In genomic region chr16:66167564-66168291, GRCh38 we compare ENCODE assay signal across 17 cellular contexts.
DNase-seq lines count a peak whose midpoint lies in the region; ATAC-seq and TF ChIP-seq lines count a peak whose summit lies in the region.
"Had no signal": no experiment of that assay in that cellular context is flagged by ENCODE, and none has a peak within 500 bp of the region (broad histone marks: within the 10 kb centered on the region; RNA-seq: fewer than 3 reads in every experiment).

No MANE protein-coding gene starts in this region.

- H3K18ac ChIP-seq in mesenchymal stem cell (ENCODE audit: low read depth in 1 of 2, low read length in 2 of 2), result peak overlapping the region in 1 of 2 experiments; percentile 37

- peak overlapping the region; percentile 27 for H4K8ac ChIP-seq in mesenchymal stem cell (ENCODE audit: low read length)

- peaks cover 3% of the 10 kb centered on the region for H3K9me3 ChIP-seq in mesenchymal stem cell (ENCODE audit: control insufficient read depth, low read length)
- H3K9me3 ChIP-seq: psoas muscle had no signal

- peak overlapping the region in 1 of 2 experiments; percentile 29 for H3K4ac ChIP-seq in mesenchymal stem cell (ENCODE audit: low read depth in 1 of 2, low read length in 2 of 2)

- no peaks in the 10 kb centered on the region for H3K79me1 ChIP-seq in mesenchymal stem cell (replicated peaks; ENCODE audit: low read length, poor library complexity, severe bottlenecking)

- no peak overlapping the region for H3K23ac ChIP-seq in mesenchymal stem cell (ENCODE audit: low read length in 2 of 2)

- no peak overlapping the region for H3K4me3 ChIP-seq in AG10803 (ENCODE audit: low read length)
- H3K4me3 ChIP-seq in coronary artery, result no peak overlapping the region
- H3K4me3 ChIP-seq in mesenchymal stem cell (ENCODE audit: insufficient read depth in 1 of 2, low read depth in 1 of 2, low read length in 2 of 2), result no peak overlapping the region
- H3K4me3 ChIP-seq: BLaER1 treated with 17β-estradiol and CSF1 and Interleukin-3, amounts not matched to agents 10 nM and 100 nM; heart left ventricle; psoas muscle had no signal

- TF ChIP-seq CTCF in AG10803 (conservative IDR thresholded peaks at IDR 0.05; ENCODE audit: low read length) (peak; percentile 46), coronary artery (IDR thresholded peaks at IDR 0.05) (no peak)

- no peak overlapping the region for H2AK5ac ChIP-seq in mesenchymal stem cell (ENCODE audit: low read length, severe bottlenecking)

- peak overlapping the region in 1 of 2 donors; percentile 49 for H3K27ac ChIP-seq in coronary artery
- H3K27ac ChIP-seq in mesenchymal stem cell (ENCODE audit: low read length, poor library complexity, severe bottlenecking), result no peak overlapping the region
- H3K27ac ChIP-seq: heart left ventricle, psoas muscle had no signal

- DNase-seq in AG10803 (ENCODE audit: low read depth) (no peak), M059J (ENCODE audit: low read depth) (peak; percentile 38), coronary artery (ENCODE audit: low spot score) (peak; percentile 71), mesenchymal stem cell (peak; percentile 67), NOMO-1 treated with DMSO at 0.1 percent for 48 hours (lab: John Stamatoyannopoulos, UW; ENCODE audit: unreplicated experiment) (no peak)
- DNase-seq in activated CD4-positive, alpha-beta T cell treated with anti-CD3 and anti-CD28 coated beads for 1 hour, result no peak
- no peak for DNase-seq in central memory CD4-positive, alpha-beta T cell
- DNase-seq: activated CD8-positive, alpha-beta memory T cell treated with anti-CD3 and anti-CD28 coated beads, Interleukin-2, amount 50 U/mL, for 4 hours; GF-D8; heart left ventricle; Karpas-422; psoas muscle; stimulated activated CD4-positive, alpha-beta T cell treated with anti-CD3 and anti-CD28 coated beads, Interleukin-4, amount 100 ng/mL, for 1 hour; stimulated activated naive CD8-positive, alpha-beta T cell treated with anti-CD3 and anti-CD28 coated beads, Interleukin-15, Interleukin-2, amounts not matched to agents 100 U/mL and 50 U/mL, for 24 hours; T1000 had no signal

- no peaks in the 10 kb centered on the region for H3K4me1 ChIP-seq in mesenchymal stem cell (ENCODE audit: control insufficient read depth, insufficient read depth, low read depth, low read length)
- H3K4me1 ChIP-seq: psoas muscle had no signal

- ATAC-seq in HG03439 (IDR thresholded peaks at IDR 0.05; ENCODE audit: unreplicated experiment), result no peak
- ATAC-seq: psoas muscle; stimulated activated naive CD8-positive, alpha-beta T cell treated with anti-CD3 and anti-CD28 coated beads, Interleukin-15, Interleukin-2, amounts not matched to agents 100 U/mL and 50 U/mL, for 24 hours had no signal

- H2BK12ac ChIP-seq in mesenchymal stem cell (ENCODE audit: low read length in 2 of 2), result peak overlapping the region in 1 of 2 experiments; percentile 89

- no peak overlapping the region for H2AFZ ChIP-seq in mesenchymal stem cell (ENCODE audit: low read depth, low read length)

- no peaks in the 10 kb centered on the region for H3K36me3 ChIP-seq in mesenchymal stem cell (ENCODE audit: control insufficient read depth in 1 of 2, insufficient read depth in 2 of 2, low read depth in 1 of 2, low read length in 2 of 2)
- H3K36me3 ChIP-seq: BLaER1 treated with 17β-estradiol and CSF1 and Interleukin-3, amounts not matched to agents 10 nM and 100 nM; heart left ventricle had no signal

- WGBS in mesenchymal stem cell, result 79% methylated on average over 10 of the region's 12 CpGs

- H2BK5ac ChIP-seq in mesenchymal stem cell (ENCODE audit: low read depth, low read length, poor library complexity, severe bottlenecking), result no peak overlapping the region

- peaks cover 1 to 19% of the 10 kb centered on the region in 2 experiments for H3K27me3 ChIP-seq in mesenchymal stem cell (ENCODE audit: control insufficient read depth in 1 of 2, insufficient read depth in 1 of 2, low read length in 2 of 2)
- H3K27me3 ChIP-seq: BLaER1 treated with 17β-estradiol and CSF1 and Interleukin-3, amounts not matched to agents 10 nM and 100 nM had no signal

- H3K14ac ChIP-seq in mesenchymal stem cell (ENCODE audit: low read length in 2 of 2), result no peak overlapping the region

- H2BK120ac ChIP-seq in mesenchymal stem cell (ENCODE audit: low read depth, low read length), result no peak overlapping the region

- no peak overlapping the region for H3K4me2 ChIP-seq in mesenchymal stem cell (ENCODE audit: low read length, poor library complexity, severe bottlenecking)

- peak overlapping the region; percentile 18 for H4K91ac ChIP-seq in mesenchymal stem cell (ENCODE audit: low read length)

- no peak overlapping the region for H3K9ac ChIP-seq in mesenchymal stem cell (ENCODE audit: low read length)
- H3K9ac ChIP-seq: BLaER1 treated with 17β-estradiol and CSF1 and Interleukin-3, amounts not matched to agents 10 nM and 100 nM had no signal

- no peak overlapping the region for H2BK15ac ChIP-seq in mesenchymal stem cell (ENCODE audit: low read depth, poor library complexity, severe bottlenecking)

Comparison
In these comparisons a context has a peak if more than half of its experiments do, and no peak if none do; other contexts are left out.
1. DNase-seq: peak in M059J (single experiment), coronary artery (single experiment) and mesenchymal stem cell (single experiment); none in AG10803 (single experiment), activated CD4-positive, alpha-beta T cell treated with anti-CD3 and anti-CD28 coated beads for 1 hour (single experiment), NOMO-1 treated with DMSO at 0.1 percent for 48 hours (single experiment) and central memory CD4-positive, alpha-beta T cell (single experiment).